8 cellular contexts compared by ENCODE assay signal in genomic region chr14:60090864-60091519, GRCh38. TPM values are rescaled to one million over a fixed set of nuclear protein-coding genes. Genes with fewer than 3 reads are reported as not detected.
DNase-seq lines count a peak whose midpoint lies in the region; ATAC-seq and TF ChIP-seq lines count a peak whose summit lies in the region.

No MANE protein-coding gene starts in this region.

- H2BK5ac ChIP-seq in H9 (ENCODE audit: insufficient read length, low read length), result peak overlapping the region; percentile 47

- H3K27me3 ChIP-seq in H9 (ENCODE audit: insufficient read depth, low read length), result no peaks in the 10 kb centered on the region
- H3K27me3 ChIP-seq in cardiac muscle cell, result no peaks in the 10 kb centered on the region

- peaks cover 10% of the 10 kb centered on the region; the same call in 1 of the 2 replicates for H3K79me2 ChIP-seq in H9 (ENCODE audit: insufficient read depth, low read length)

- no peak overlapping the region for H3K23ac ChIP-seq in H9 (ENCODE audit: insufficient read length, low read depth, low read length)

- H3K36me3 Mint-ChIP-seq in H9 (ENCODE audit: insufficient read depth in 1 of 3, low read depth in 3 of 3), result 0 out of 7 replicates have a peak, but pooled peaks cover 0 to 2% (median 0%) of the 10 kb centered on the region in 3 experiments
- peaks cover 17% of the 10 kb centered on the region for H3K36me3 Mint-ChIP-seq in activated naive CD8-positive, alpha-beta T cell treated with anti-CD3 and anti-CD28 coated beads, Interleukin-2, amount 50 U/mL, for 24 hours (ENCODE audit: low read depth)

- peak overlapping the region; percentile 80 for H3K4me3 ChIP-seq in cardiac muscle cell

- peaks cover 10% of the 10 kb centered on the region for H3K23me2 ChIP-seq in H9 (ENCODE audit: insufficient read length, low read depth, low read length, poor library complexity, severe bottlenecking)

- no peak overlapping the region for H3K4ac ChIP-seq in H9 (ENCODE audit: low read depth, low read length)

- peak overlapping the region; percentile 80 to 99 (median 92); a peak in 5 of 7 replicates for H3K27ac Mint-ChIP-seq in H9
- H3K27ac Mint-ChIP-seq in activated naive CD8-positive, alpha-beta T cell treated with anti-CD3 and anti-CD28 coated beads, Interleukin-2, amount 50 U/mL, for 24 hours, result peak overlapping the region; percentile 95

- H4K5ac ChIP-seq in H9 (ENCODE audit: insufficient read length, low read depth, low read length), result no peak overlapping the region

- H2AFZ ChIP-seq in H9 (ENCODE audit: low read length), result peak overlapping the region; percentile 35

- H2BK15ac ChIP-seq in H9 (ENCODE audit: low read depth, low read length), result no peak overlapping the region

- H3K4me2 ChIP-seq in H9 (ENCODE audit: insufficient read depth, insufficient read length, low read length), result peak overlapping the region; percentile 88

- peak overlapping the region; percentile 58 for H3K9ac ChIP-seq in H9 (ENCODE audit: extremely low read depth, insufficient read length, low read length)

- no peaks in the 10 kb centered on the region; a peak in 1 of 5 replicates for H3K9me3 Mint-ChIP-seq in H9
- H3K9me3 Mint-ChIP-seq in activated naive CD8-positive, alpha-beta T cell treated with anti-CD3 and anti-CD28 coated beads, Interleukin-2, amount 50 U/mL, for 24 hours, result no peaks in the 10 kb centered on the region

- H3K27me3 Mint-ChIP-seq in H9 (ENCODE audit: low read depth), result no peaks in the 10 kb centered on the region
- peaks cover 2% of the 10 kb centered on the region for H3K27me3 Mint-ChIP-seq in activated naive CD8-positive, alpha-beta T cell treated with anti-CD3 and anti-CD28 coated beads, Interleukin-2, amount 50 U/mL, for 24 hours

- peak overlapping the region; percentile 87 to 96 for H3K4me3 Mint-ChIP-seq in H9
- H3K4me3 Mint-ChIP-seq in activated naive CD8-positive, alpha-beta T cell treated with anti-CD3 and anti-CD28 coated beads, Interleukin-2, amount 50 U/mL, for 24 hours, result peak overlapping the region; percentile 97

- H3K27ac ChIP-seq in H9 (ENCODE audit: insufficient read length, low read depth, low read length) (peak overlapping the region; percentile 17), cardiac muscle cell (peak overlapping the region; percentile 98)

- H3K56ac ChIP-seq in H9 (ENCODE audit: insufficient read length, low read depth, low read length), result no peak overlapping the region

- TF ChIP-seq CTCF in H9 (conservative IDR thresholded peaks at IDR 0.05), result no peak
- TF ChIP-seq CTCF in cardiac muscle cell (IDR thresholded peaks at IDR 0.05; ENCODE audit: low read depth, low read length), result no peak

- H2BK12ac ChIP-seq in H9 (ENCODE audit: insufficient read length, low read depth, low read length), result no peak overlapping the region

- H3T11ph ChIP-seq in H9 (ENCODE audit: low read length), result no peak overlapping the region

- H3K18ac ChIP-seq in H9 (ENCODE audit: insufficient read length, low read depth, low read length), result peak overlapping the region; percentile 79

- DNase-seq in AML-193 (lab: John Stamatoyannopoulos, UW) (peak; percentile 10 to 41), H9 (no peak), NCI-H82 treated with DMSO at 0.1 percent for 48 hours (lab: John Stamatoyannopoulos, UW; ENCODE audit: unreplicated experiment) (peak; percentile 53), cardiac muscle cell (ENCODE audit: low read depth in 1 of 2, low spot score in 1 of 2) (peak; percentile 73 to 89), nucleus accumbens (lab: John Stamatoyannopoulos, UW) (peak in 34 of 56 donors; percentile 6 to 68 (median 38))
- DNase-seq in activated naive CD8-positive, alpha-beta T cell treated with anti-CD3 and anti-CD28 coated beads, Interleukin-2, amount 50 U/mL, for 24 hours, result peak; percentile 17

- no peaks in the 10 kb centered on the region for H3K9me3 ChIP-seq in H9 (ENCODE audit: control insufficient read depth, low read depth, low read length)
- H3K9me3 ChIP-seq in cardiac muscle cell (ENCODE audit: low read depth), result no peaks in the 10 kb centered on the region

- no peak overlapping the region for H2BK20ac ChIP-seq in H9 (ENCODE audit: low read depth, low read length, poor library complexity, severe bottlenecking)

- H3K36me3 ChIP-seq in cardiac muscle cell, result no peaks in the 10 kb centered on the region

- no peak overlapping the region for H3K14ac ChIP-seq in H9 (ENCODE audit: insufficient read depth, low read length)

- peaks cover 4% of the 10 kb centered on the region; the same call in 1 of the 2 replicates for H3K4me1 ChIP-seq in H9 (ENCODE audit: insufficient read depth, low read length)
- peaks cover 23% of the 10 kb centered on the region for H3K4me1 ChIP-seq in cardiac muscle cell (ENCODE audit: low read depth)

- no peak for TF ChIP-seq POLR2A in GM18505 (IDR thresholded peaks at IDR 0.05; ENCODE audit: borderline replicate concordance, extremely low read depth, insufficient read depth, insufficient read length)

- H2AK5ac ChIP-seq in H9 (ENCODE audit: insufficient read length, low read length), result no peak overlapping the region

- WGBS in H9 (ENCODE audit: extremely low coverage, insufficient read length, low lambda C conversion rate), result no CpG with 5 or more reads among the region's 16 CpGs

- H2BK120ac ChIP-seq in H9 (ENCODE audit: low read depth, low read length, poor library complexity, severe bottlenecking), result peak overlapping the region; percentile 62

- no peak for ATAC-seq in activated naive CD8-positive, alpha-beta T cell treated with anti-CD3 and anti-CD28 coated beads, Interleukin-2, amount 50 U/mL, for 24 hours
- ATAC-seq in HG03457 (IDR thresholded peaks at IDR 0.05; ENCODE audit: unreplicated experiment), result no peak
- ATAC-seq in GM18505 (IDR thresholded peaks at IDR 0.05; ENCODE audit: unreplicated experiment), result no peak

- H4K91ac ChIP-seq in H9 (ENCODE audit: insufficient read length, low read depth, low read length), result no peak overlapping the region

- peaks cover 28 to 29% of the 10 kb centered on the region in 2 experiments for H3K4me1 Mint-ChIP-seq in H9
- H3K4me1 Mint-ChIP-seq in activated naive CD8-positive, alpha-beta T cell treated with anti-CD3 and anti-CD28 coated beads, Interleukin-2, amount 50 U/mL, for 24 hours, result peaks cover 40% of the 10 kb centered on the region

- no peak overlapping the region for H4K8ac ChIP-seq in H9 (replicated peaks; ENCODE audit: insufficient read length, low read depth, low read length)

- peaks cover 2% of the 10 kb centered on the region for H3K79me1 ChIP-seq in H9 (ENCODE audit: insufficient read depth, low read depth, low read length, poor library complexity, severe bottlenecking)

- H4K20me1 ChIP-seq in H9 (ENCODE audit: control insufficient read depth, insufficient read depth, insufficient read length), result no peaks in the 10 kb centered on the region

RNA-seq across cellular contexts. Expression of gene PCNX4, which starts 0.7 kb away (rescaled TPM):
- 39.9 and 40.0 TPM in 2 replicates for total RNA-seq in H9 (2021)
- total RNA-seq in cardiac muscle cell, result 54.9 and 129 TPM in 2 replicates
- polyA plus RNA-seq in cardiac muscle cell, result 39.7 and 53.0 TPM in 2 replicates
